Comparison of ENCODE assay signal across 33 cellular contexts in genomic region chr5:140502834-140503233, GRCh38.
"Had no signal": no experiment of that assay in that cellular context is flagged by ENCODE, and none has a peak within 500 bp of the region (broad histone marks: within the 10 kb centered on the region; RNA-seq: fewer than 3 reads in every experiment).

No MANE protein-coding gene starts in this region.

- H3K27me3 Mint-ChIP-seq: activated B cell treated with CpG ODN at 0.5 μM for 24 hours; activated CD4-positive, alpha-beta memory T cell treated with anti-CD3 and anti-CD28 coated beads for 36 hours; activated CD8-positive, alpha-beta T cell treated with anti-CD3 and anti-CD28 coated beads for 36 hours; activated naive CD4-positive, alpha-beta T cell treated with anti-CD3 and anti-CD28 coated beads, Interleukin-2, amount 10 ng/mL, durations not matched to agents 7 days and 5 days; activated naive CD4-positive, alpha-beta T cell treated with anti-CD3 and anti-CD28 coated beads, Interleukin-2, amount 50 U/mL, for 24 hours; activated naive CD8-positive, alpha-beta T cell; activated naive CD8-positive, alpha-beta T cell treated with anti-CD3 and anti-CD28 coated beads, Interleukin-2, amount 10 ng/mL, durations not matched to agents 7 days and 5 days; activated naive CD8-positive, alpha-beta T cell treated with anti-CD3 and anti-CD28 coated beads, Interleukin-2, amount 50 U/mL, for 24 hours; central memory CD8-positive, alpha-beta T cell; T-cell had no signal

- H3K4me1 ChIP-seq: ascending aorta had no signal

- H3K4me1 Mint-ChIP-seq: activated B cell treated with CpG ODN at 0.5 μM for 24 hours; activated naive CD4-positive, alpha-beta T cell treated with anti-CD3 and anti-CD28 coated beads, Interleukin-2, amount 10 ng/mL, durations not matched to agents 7 days and 5 days; activated naive CD8-positive, alpha-beta T cell treated with anti-CD3 and anti-CD28 coated beads, Interleukin-2, amount 10 ng/mL, durations not matched to agents 7 days and 5 days; brain had no signal

- H3K9me3 Mint-ChIP-seq: activated B cell treated with CpG ODN at 0.5 μM for 24 hours; activated CD4-positive, alpha-beta memory T cell treated with anti-CD3 and anti-CD28 coated beads for 36 hours; activated CD8-positive, alpha-beta T cell treated with anti-CD3 and anti-CD28 coated beads for 36 hours; activated naive CD4-positive, alpha-beta T cell treated with anti-CD3 and anti-CD28 coated beads, Interleukin-2, amount 10 ng/mL, durations not matched to agents 7 days and 5 days; activated naive CD4-positive, alpha-beta T cell treated with anti-CD3 and anti-CD28 coated beads, Interleukin-2, amount 50 U/mL, for 24 hours; activated naive CD8-positive, alpha-beta T cell treated with anti-CD3 and anti-CD28 coated beads, Interleukin-2, amount 10 ng/mL, durations not matched to agents 7 days and 5 days; activated naive CD8-positive, alpha-beta T cell treated with anti-CD3 and anti-CD28 coated beads, Interleukin-2, amount 50 U/mL, for 24 hours; activated T-cell treated with anti-CD3 and anti-CD28 coated beads, Interleukin-2, amount 50 U/mL, for 4 hours; brain; central memory CD8-positive, alpha-beta T cell; T-cell; T-helper 2 cell treated with Interferon-gamma antibody and Interleukin-4, amounts not matched to agents 5 μg/mL and 100 μg/mL, for 36 hours had no signal

- H3K4me3 ChIP-seq: ascending aorta, cardiac muscle cell had no signal

- ATAC-seq: activated CD8-positive, alpha-beta T cell treated with anti-CD3 and anti-CD28 coated beads for 36 hours; activated naive CD8-positive, alpha-beta T cell treated with anti-CD3 and anti-CD28 coated beads, Interleukin-2, amount 50 U/mL, for 24 hours; activated T-cell treated with anti-CD3 and anti-CD28 coated beads, Interleukin-2, amount 50 U/mL, for 4 hours; T-cell had no signal

- FAIRE-seq: bronchial epithelial cell, TTC549 had no signal

- H3K9me3 ChIP-seq: ascending aorta had no signal

- H3K4me3 Mint-ChIP-seq: activated B cell treated with CpG ODN at 0.5 μM for 24 hours; activated CD4-positive, alpha-beta memory T cell treated with anti-CD3 and anti-CD28 coated beads for 36 hours; activated CD8-positive, alpha-beta T cell treated with anti-CD3 and anti-CD28 coated beads for 36 hours; activated naive CD4-positive, alpha-beta T cell treated with anti-CD3 and anti-CD28 coated beads, Interleukin-2, amount 10 ng/mL, durations not matched to agents 7 days and 5 days; activated naive CD4-positive, alpha-beta T cell treated with anti-CD3 and anti-CD28 coated beads, Interleukin-2, amount 50 U/mL, for 24 hours; activated naive CD8-positive, alpha-beta T cell; activated naive CD8-positive, alpha-beta T cell treated with anti-CD3 and anti-CD28 coated beads, Interleukin-2, amount 10 ng/mL, durations not matched to agents 7 days and 5 days; activated naive CD8-positive, alpha-beta T cell treated with anti-CD3 and anti-CD28 coated beads, Interleukin-2, amount 50 U/mL, for 24 hours; activated T-cell treated with anti-CD3 and anti-CD28 coated beads, Interleukin-2, amount 50 U/mL, for 4 hours; brain; central memory CD8-positive, alpha-beta T cell; T-cell; T-helper 2 cell treated with Interferon-gamma antibody and Interleukin-4, amounts not matched to agents 5 μg/mL and 100 μg/mL, for 36 hours had no signal

- DNase-seq: activated B cell treated with CpG ODN at 0.5 μM for 24 hours; activated CD4-positive, alpha-beta memory T cell treated with anti-CD3 and anti-CD28 coated beads for 36 hours; activated CD4-positive, alpha-beta T cell treated with anti-CD3 and anti-CD28 coated beads for 48 hours; activated CD4-positive, alpha-beta T cell treated with anti-CD3 and anti-CD28 coated beads, Interleukin-2, amount 50 U/mL, for 1 hour; activated CD4-positive, alpha-beta T cell treated with anti-CD3 and anti-CD28 coated beads, Interleukin-2, amount 50 U/mL, for 4 hours; activated CD4-positive, CD25-positive, alpha-beta regulatory T cell treated with anti-CD3 and anti-CD28 coated beads, Interleukin-2, amount 50 U/mL, for 72 hours; activated CD8-positive, alpha-beta memory T cell treated with anti-CD3 and anti-CD28 coated beads, Interleukin-2, amount 50 U/mL, for 4 hours; activated CD8-positive, alpha-beta T cell treated with anti-CD3 and anti-CD28 coated beads for 36 hours; activated effector memory CD4-positive, alpha-beta T cell treated with Interleukin-2 at 50 U/mL for 16 hours; activated gamma-delta T cell; activated naive CD4-positive, alpha-beta T cell treated with anti-CD3 and anti-CD28 coated beads, Interleukin-2, amount 10 ng/mL, durations not matched to agents 7 days and 5 days; activated naive CD4-positive, alpha-beta T cell treated with Interleukin-2 at 50 U/mL for 16 hours; activated naive CD8-positive, alpha-beta T cell treated with anti-CD3 and anti-CD28 coated beads, Interleukin-2, amount 10 ng/mL, durations not matched to agents 7 days and 5 days; activated naive CD8-positive, alpha-beta T cell treated with anti-CD3 and anti-CD28 coated beads, Interleukin-2, amount 50 U/mL, for 24 hours; activated T-cell treated with anti-CD3 and anti-CD28 coated beads for 4 hours; activated T-cell treated with anti-CD3 and anti-CD28 coated beads, Interleukin-2, amount 50 U/mL, for 1 hour; activated T-cell treated with anti-CD3 and anti-CD28 coated beads, Interleukin-2, amount 50 U/mL, for 4 hours; amygdala; anterior cingulate cortex; caudate nucleus; cerebellar nuclear complex; T-cell; T-helper 9 cell had no signal

- H3K27ac ChIP-seq: ascending aorta, cardiac muscle cell, VCaP had no signal

- H3K27ac Mint-ChIP-seq: activated B cell treated with CpG ODN at 0.5 μM for 24 hours; activated CD4-positive, alpha-beta memory T cell treated with anti-CD3 and anti-CD28 coated beads for 36 hours; activated CD8-positive, alpha-beta T cell treated with anti-CD3 and anti-CD28 coated beads for 36 hours; activated naive CD4-positive, alpha-beta T cell treated with anti-CD3 and anti-CD28 coated beads, Interleukin-2, amount 10 ng/mL, durations not matched to agents 7 days and 5 days; activated naive CD4-positive, alpha-beta T cell treated with anti-CD3 and anti-CD28 coated beads, Interleukin-2, amount 50 U/mL, for 24 hours; activated naive CD8-positive, alpha-beta T cell treated with anti-CD3 and anti-CD28 coated beads, Interleukin-2, amount 10 ng/mL, durations not matched to agents 7 days and 5 days; activated naive CD8-positive, alpha-beta T cell treated with anti-CD3 and anti-CD28 coated beads, Interleukin-2, amount 50 U/mL, for 24 hours; brain; T-cell; T-helper 2 cell treated with Interferon-gamma antibody and Interleukin-4, amounts not matched to agents 5 μg/mL and 100 μg/mL, for 36 hours had no signal
